11 cellular contexts compared by ENCODE assay signal in the genomic region with DNA sequence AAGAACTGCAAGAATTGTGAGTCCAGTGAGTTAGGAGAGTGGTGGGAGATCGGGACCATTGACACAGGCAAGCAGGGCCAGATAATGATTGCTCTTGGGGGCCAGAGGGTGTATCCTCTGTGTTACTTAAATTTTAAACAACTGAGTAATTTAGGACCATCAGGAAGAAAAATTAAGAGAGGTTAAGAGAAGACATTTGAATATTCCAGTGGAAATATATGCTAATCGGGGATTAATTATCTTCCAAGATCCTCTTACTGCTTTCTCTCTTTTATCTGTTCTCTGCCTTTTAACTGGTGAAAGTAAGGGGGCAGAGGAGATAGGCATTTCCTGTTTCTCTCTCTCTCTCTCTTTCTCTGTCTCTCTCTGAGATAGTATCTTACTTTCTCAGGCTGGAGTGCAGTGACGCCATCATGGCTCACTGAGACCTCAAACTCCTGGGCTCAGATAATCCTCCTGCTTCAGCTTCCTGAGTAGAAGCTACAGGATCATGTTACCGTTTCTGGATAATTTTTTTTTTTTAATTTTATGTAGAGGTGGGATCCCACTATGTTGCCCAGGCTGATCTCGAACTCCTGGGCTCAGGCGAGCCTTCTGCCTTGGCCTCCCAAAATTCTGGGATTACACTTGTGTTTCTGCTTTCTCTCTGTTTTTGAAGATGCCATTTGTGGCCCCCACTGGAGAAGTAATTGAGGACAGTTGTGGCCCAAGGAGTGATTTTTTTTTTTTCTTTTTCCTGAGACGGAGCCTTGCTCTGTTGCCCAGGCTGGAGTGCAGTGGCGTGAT.
A peak's percentile ranks its signal among the peaks of the same experiment; 100 is the strongest.
DNase-seq lines count a peak whose midpoint lies in the region; ATAC-seq lines count a peak whose summit lies in the region.
"Had no signal": no experiment of that assay in that cellular context is flagged by ENCODE, and none has a peak within 500 bp of the region (broad histone marks: within the 10 kb centered on the region; RNA-seq: fewer than 3 reads in every experiment).

No MANE protein-coding gene starts in this region.

- DNase-seq in activated CD4-positive, alpha-beta T cell treated with anti-CD3 and anti-CD28 coated beads, Interleukin-2, amount 10 ng/mL, durations not matched to agents 24 days and 14 days: peak; percentile 73
- DNase-seq in activated CD4-positive, alpha-beta T cell treated with anti-CD3 and anti-CD28 coated beads for 4 hours: no peak
- peak; percentile 60 to 73 for DNase-seq in SJCRH30
- no peak for DNase-seq in central memory CD8-positive, alpha-beta T cell (ENCODE audit: low spot score in 2 of 2)
- peak; percentile 39 for DNase-seq in stimulated activated CD4-positive, alpha-beta T cell treated with anti-CD3 and anti-CD28 coated beads, Interleukin-1b, Interleukin-23, amount 100 ng/mL, for 48 hours
- DNase-seq in NCI-H2029 (lab: John Stamatoyannopoulos, UW): no peak
- DNase-seq: ACHN had no signal

- H3K27ac Mint-ChIP-seq in activated CD4-positive, alpha-beta T cell treated with anti-CD3 and anti-CD28 coated beads, Interleukin-2, amount 10 ng/mL, durations not matched to agents 24 days and 14 days: peak overlapping the region; percentile 65
- H3K27ac Mint-ChIP-seq in central memory CD8-positive, alpha-beta T cell (ENCODE audit: low read depth): no peak overlapping the region

- peaks cover 9% of the 10 kb centered on the region for H3K4me1 ChIP-seq in SJCRH30
- H3K4me1 ChIP-seq: esophagus muscularis mucosa had no signal

- no peaks in the 10 kb centered on the region for H3K27me3 ChIP-seq in SJCRH30
- H3K27me3 ChIP-seq: esophagus muscularis mucosa had no signal

- no peaks in the 10 kb centered on the region for H3K9me3 ChIP-seq in SJCRH30 (replicated peaks)
- H3K9me3 ChIP-seq: esophagus muscularis mucosa had no signal

- peak; percentile 10 for ATAC-seq in central memory CD8-positive, alpha-beta T cell (replicated peaks; ENCODE audit: extremely low read depth, poor library complexity, severe bottlenecking)
- ATAC-seq in HG03108 (IDR thresholded peaks at IDR 0.05; ENCODE audit: unreplicated experiment): no peak
- no peak for ATAC-seq in HG03135 (IDR thresholded peaks at IDR 0.05; ENCODE audit: unreplicated experiment)

- H3K36me3 Mint-ChIP-seq in activated CD4-positive, alpha-beta T cell treated with anti-CD3 and anti-CD28 coated beads, Interleukin-2, amount 10 ng/mL, durations not matched to agents 24 days and 14 days (ENCODE audit: low read depth): no peaks in the 10 kb centered on the region
- H3K36me3 Mint-ChIP-seq in central memory CD8-positive, alpha-beta T cell (ENCODE audit: insufficient read depth): peaks cover 3% of the 10 kb centered on the region

- H3K4me1 Mint-ChIP-seq in activated CD4-positive, alpha-beta T cell treated with anti-CD3 and anti-CD28 coated beads, Interleukin-2, amount 10 ng/mL, durations not matched to agents 24 days and 14 days: peaks cover 13% of the 10 kb centered on the region
- peaks cover 9% of the 10 kb centered on the region for H3K4me1 Mint-ChIP-seq in central memory CD8-positive, alpha-beta T cell

- H3K4me3 Mint-ChIP-seq in activated CD4-positive, alpha-beta T cell treated with anti-CD3 and anti-CD28 coated beads, Interleukin-2, amount 10 ng/mL, durations not matched to agents 24 days and 14 days: peak overlapping the region; percentile 15
- no peak overlapping the region for H3K4me3 Mint-ChIP-seq in central memory CD8-positive, alpha-beta T cell

- H3K36me3 ChIP-seq in SJCRH30: 0 out of 2 replicates have a peak, but pooled peaks cover 3% of the 10 kb centered on the region
- H3K36me3 ChIP-seq: esophagus muscularis mucosa had no signal

- H3K4me3 ChIP-seq in SJCRH30: no peak overlapping the region
- H3K4me3 ChIP-seq: esophagus muscularis mucosa, skin epidermis had no signal

- intact Hi-C loops in activated CD4-positive, alpha-beta T cell treated with anti-CD3 and anti-CD28 coated beads, Interleukin-2, amount 10 ng/mL, durations not matched to agents 24 days and 14 days (cut with micrococcal nuclease): no loop called here

- no peaks in the 10 kb centered on the region for H3K9me3 Mint-ChIP-seq in activated CD4-positive, alpha-beta T cell treated with anti-CD3 and anti-CD28 coated beads, Interleukin-2, amount 10 ng/mL, durations not matched to agents 24 days and 14 days
- H3K9me3 Mint-ChIP-seq in central memory CD8-positive, alpha-beta T cell: no peaks in the 10 kb centered on the region

- H3K27me3 Mint-ChIP-seq in activated CD4-positive, alpha-beta T cell treated with anti-CD3 and anti-CD28 coated beads, Interleukin-2, amount 10 ng/mL, durations not matched to agents 24 days and 14 days: no peaks in the 10 kb centered on the region
- H3K27me3 Mint-ChIP-seq in central memory CD8-positive, alpha-beta T cell: no peaks in the 10 kb centered on the region

- no peak overlapping the region for H3K27ac ChIP-seq in SJCRH30
- H3K27ac ChIP-seq: esophagus muscularis mucosa, skin epidermis had no signal

Comparison
In these comparisons a context has a peak if more than half of its experiments do, and no peak if none do; other contexts are left out.
1. DNase-seq: peak in activated CD4-positive, alpha-beta T cell treated with anti-CD3 and anti-CD28 coated beads, Interleukin-2, amount 10 ng/mL, durations not matched to agents 24 days and 14 days (single experiment), SJCRH30 (2 of 2) and stimulated activated CD4-positive, alpha-beta T cell treated with anti-CD3 and anti-CD28 coated beads, Interleukin-1b, Interleukin-23, amount 100 ng/mL, for 48 hours (single experiment); none in activated CD4-positive, alpha-beta T cell treated with anti-CD3 and anti-CD28 coated beads for 4 hours (0 of 2), central memory CD8-positive, alpha-beta T cell (0 of 2) and NCI-H2029 (single experiment).